In genomic region chr3:140276698-140277097, GRCh38 we compare ENCODE assay signal across 10 cellular contexts.
DNase-seq lines count a peak whose midpoint lies in the region; TF ChIP-seq lines count a peak whose summit lies in the region.
"Had no signal": no experiment of that assay in that cellular context is flagged by ENCODE, and none has a peak within 500 bp of the region (broad histone marks: within the 10 kb centered on the region; RNA-seq: fewer than 3 reads in every experiment).

No MANE protein-coding gene starts in this region.

- H4K91ac ChIP-seq in neuronal stem cell (ENCODE audit: low read depth, low read length, poor library complexity), result no peak overlapping the region

- H3K14ac ChIP-seq in neuronal stem cell (ENCODE audit: low read length), result no peak overlapping the region

- H3K27me3 ChIP-seq in AG04450 (ENCODE audit: control insufficient read depth, insufficient read depth, low read length) (no peaks in the 10 kb centered on the region), GM23248 (replicated peaks; ENCODE audit: insufficient read depth) (peaks cover 20% of the 10 kb centered on the region), PC-9 (ENCODE audit: insufficient read depth, low read depth) (no peaks in the 10 kb centered on the region), neuronal stem cell (ENCODE audit: control insufficient read depth in 3 of 3, insufficient read depth in 3 of 3, low read depth in 1 of 3, low read length in 3 of 3) (peaks cover 0 to 9% (median 0%) of the 10 kb centered on the region in 3 experiments)

- peaks cover 0 to 4% (median 0%) of the 10 kb centered on the region in 7 donors for H3K9me3 Mint-ChIP-seq in CD14-positive monocyte

- no peaks in the 10 kb centered on the region for H3K4me1 Mint-ChIP-seq in CD14-positive monocyte

- no peak overlapping the region for H4K8ac ChIP-seq in neuronal stem cell (ENCODE audit: low read depth, low read length)

- H3K9ac ChIP-seq in GM23248 (no peak overlapping the region), neuronal stem cell (ENCODE audit: low read depth, low read length, poor library complexity) (no peak overlapping the region)

- H3K79me2 ChIP-seq in GM23248 (ENCODE audit: insufficient read depth), result no peaks in the 10 kb centered on the region
- no peaks in the 10 kb centered on the region for H3K79me2 ChIP-seq in PC-9 (ENCODE audit: low read depth)

- in situ Hi-C loops in GM23248 (cut with MboI), result no loop called here

- H3K4ac ChIP-seq in neuronal stem cell (ENCODE audit: low read length), result no peak overlapping the region

- H3K9me3 ChIP-seq in AG04450 (ENCODE audit: control insufficient read depth, insufficient read depth, low read length), result no peaks in the 10 kb centered on the region
- no peaks in the 10 kb centered on the region for H3K9me3 ChIP-seq in GM23248 (ENCODE audit: low read depth)
- H3K9me3 ChIP-seq in PC-9 (ENCODE audit: insufficient read depth, low read depth), result no peaks in the 10 kb centered on the region
- H3K9me3 ChIP-seq in neuronal stem cell (replicated peaks in 1 of 2; ENCODE audit: control insufficient read depth in 2 of 2, insufficient read depth in 1 of 2, low read depth in 1 of 2, low read length in 2 of 2), result no peaks in the 10 kb centered on the region

- 57 to 65% methylated on average over 3 of the region's 3 CpGs for WGBS in GM23248 (ENCODE audit: low coverage in 1 of 2, low lambda C conversion rate in 2 of 2, missing lambda C conversion rate in 2 of 2), 2 experiments
- WGBS in neuronal stem cell (ENCODE audit: extremely low coverage in 2 of 2, insufficient read length in 2 of 2, insufficient replicate concordance in 1 of 2), 2 donors, result no CpG with 5 or more reads among the region's 3 CpGs

- TF ChIP-seq CTCF in AG04450 (IDR thresholded peaks at IDR 0.05; ENCODE audit: low read depth, low read length) (peak; percentile 32), PC-9 (conservative IDR thresholded peaks at IDR 0.05) (peak; percentile 48), CD14-positive monocyte (IDR thresholded peaks at IDR 0.05) (no peak)

- no peak overlapping the region for H3K4me3 ChIP-seq in AG04450 (ENCODE audit: low read depth, low read length)
- H3K4me3 ChIP-seq in GM23248, result no peak overlapping the region
- H3K4me3 ChIP-seq in PC-9, result no peak overlapping the region
- no peak overlapping the region for H3K4me3 ChIP-seq in neuronal stem cell (ENCODE audit: low read length in 2 of 2)

- H2BK12ac ChIP-seq in neuronal stem cell (ENCODE audit: low read length), result no peak overlapping the region

- H3F3A ChIP-seq in GM23248 (ENCODE audit: insufficient read depth) (no peaks in the 10 kb centered on the region), PC-9 (ENCODE audit: insufficient read depth, low read depth) (no peaks in the 10 kb centered on the region)

- intact Hi-C loops in PC-9 (cut with micrococcal nuclease; ENCODE audit: unreplicated experiment), result no loop called here
- intact Hi-C loops in CD14-positive monocyte (cut with micrococcal nuclease), result no loop called here

- no peak overlapping the region for H2BK15ac ChIP-seq in neuronal stem cell (ENCODE audit: low read length)

- no peaks in the 10 kb centered on the region for H3K36me3 Mint-ChIP-seq in CD14-positive monocyte

- no peaks in the 10 kb centered on the region for H3K79me1 ChIP-seq in neuronal stem cell (ENCODE audit: low read depth, low read length)

- H3K4me2 ChIP-seq in GM23248 (ENCODE audit: unreplicated experiment), result no peak overlapping the region
- no peak overlapping the region for H3K4me2 ChIP-seq in PC-9
- H3K4me2 ChIP-seq in neuronal stem cell (ENCODE audit: insufficient read depth, low read length, poor library complexity, severe bottlenecking), result no peak overlapping the region

- H3K27ac ChIP-seq in AG04450 (ENCODE audit: low read depth, low read length) (no peak overlapping the region), GM23248 (no peak overlapping the region), PC-9 (no peak overlapping the region), neuronal stem cell (replicated peaks; ENCODE audit: low read length) (no peak overlapping the region)
- H3K27ac ChIP-seq: epithelial cell of prostate had no signal

- H3K4me1 ChIP-seq in GM23248 (ENCODE audit: insufficient read depth) (peaks cover 12% of the 10 kb centered on the region), PC-9 (replicated peaks; ENCODE audit: insufficient read depth) (no peaks in the 10 kb centered on the region), neuronal stem cell (ENCODE audit: control insufficient read depth in 2 of 2, insufficient read depth in 1 of 2, low read depth in 1 of 2, low read length in 2 of 2) (no peaks in the 10 kb centered on the region)

- H3K18ac ChIP-seq in neuronal stem cell (ENCODE audit: low read length), result no peak overlapping the region

- H2AK5ac ChIP-seq in neuronal stem cell (ENCODE audit: low read depth, low read length), result no peak overlapping the region

- peaks cover 2 to 4% (median 4%) of the 10 kb centered on the region in 3 donors for H3K27me3 Mint-ChIP-seq in CD14-positive monocyte (ENCODE audit: low read depth in 3 of 3)

- no peak overlapping the region for H3K27ac Mint-ChIP-seq in CD14-positive monocyte

- CTCF ChIA-PET in AG04450 (lab: Charles Lee), result no interaction called here
- CTCF ChIA-PET in PC-9 (lab: Charles Lee), result no interaction called here

- H4K20me1 ChIP-seq in GM23248 (ENCODE audit: insufficient read depth), result no peaks in the 10 kb centered on the region
- no peaks in the 10 kb centered on the region for H4K20me1 ChIP-seq in PC-9 (ENCODE audit: insufficient read depth)

- DNase-seq in AG04450 (ENCODE audit: low read depth, low spot score) (no peak), GM23248 (peak; percentile 48), PC-9 (peak in 1 of 2 experiments; percentile 10), iPS-NIHi7 (ENCODE audit: extremely low spot score) (peak; percentile 59), neuronal stem cell (ENCODE audit: low spot score) (no peak), CD14-positive monocyte (ENCODE audit: low spot score) (no peak), EL (no peak), NCI-H345 (lab: John Stamatoyannopoulos, UW) (no peak)
- DNase-seq: activated CD4-positive, alpha-beta T cell treated with anti-CD3 and anti-CD28 coated beads for 48 hours had no signal

- H2BK120ac ChIP-seq in neuronal stem cell (ENCODE audit: low read depth, low read length), result no peak overlapping the region

- POLR2A ChIA-PET in AG04450 (lab: Yijun Ruan, JAX), result no interaction called here
- POLR2A ChIA-PET in PC-9 (lab: Charles Lee; ENCODE audit: unreplicated experiment), result no interaction called here

- H3K36me3 ChIP-seq in GM23248 (ENCODE audit: low read depth), result no peaks in the 10 kb centered on the region
- H3K36me3 ChIP-seq in PC-9 (ENCODE audit: low read depth), result no peaks in the 10 kb centered on the region
- H3K36me3 ChIP-seq in neuronal stem cell (replicated peaks in 1 of 2; ENCODE audit: control insufficient read depth in 2 of 2, insufficient read depth in 2 of 2, low read length in 2 of 2), result no peaks in the 10 kb centered on the region

- H3K9me2 ChIP-seq in GM23248 (ENCODE audit: insufficient read depth) (no peaks in the 10 kb centered on the region), PC-9 (ENCODE audit: insufficient read depth) (no peaks in the 10 kb centered on the region)

- no peak overlapping the region for H3K23ac ChIP-seq in neuronal stem cell (ENCODE audit: low read depth, low read length, poor library complexity)

- H2AFZ ChIP-seq in GM23248 (no peak overlapping the region), PC-9 (no peak overlapping the region), neuronal stem cell (ENCODE audit: low read length) (no peak overlapping the region)

- no TSS peak for BruUV-seq in PC-9 (replicated peaks; lab: Mats Ljungman, UMichigan)

- H2BK5ac ChIP-seq in neuronal stem cell (ENCODE audit: low read length), result no peak overlapping the region

- no peak overlapping the region for H3K4me3 Mint-ChIP-seq in CD14-positive monocyte

Comparison
In these comparisons a context has a peak if more than half of its experiments do, and no peak if none do; other contexts are left out.
1. DNase-seq: peak in GM23248 (single experiment) and iPS-NIHi7 (single experiment); none in AG04450 (single experiment), neuronal stem cell (single experiment), CD14-positive monocyte (single experiment), EL (single experiment) and NCI-H345 (single experiment).